Comparison of ENCODE assay signal across 10 cellular contexts in the genomic region with DNA sequence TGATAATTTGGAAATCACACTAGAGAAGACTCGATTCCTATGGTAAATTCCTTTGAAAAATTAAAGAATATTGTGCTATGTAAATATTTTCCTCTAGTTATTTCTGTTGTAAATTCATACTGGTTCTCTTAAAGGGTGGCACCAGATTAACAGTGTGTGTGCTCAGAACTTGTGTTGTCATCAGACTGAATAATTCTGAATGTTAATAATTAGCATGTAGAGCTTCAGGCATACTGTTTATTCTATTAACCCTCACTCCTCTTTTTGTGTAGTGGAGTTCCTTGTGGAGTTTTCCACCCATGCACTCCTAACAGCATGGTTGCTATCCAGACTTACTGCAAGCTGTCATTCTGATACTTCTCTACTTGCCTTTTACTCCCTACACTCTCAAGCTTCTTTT. TPM values are rescaled to one million over a fixed set of nuclear protein-coding genes. Genes with fewer than 3 reads are reported as not detected.
"Had no signal": no experiment of that assay in that cellular context is flagged by ENCODE, and none has a peak within 500 bp of the region (broad histone marks: within the 10 kb centered on the region; RNA-seq: fewer than 3 reads in every experiment).

No MANE protein-coding gene starts in this region.

- H3K4me2 ChIP-seq: GM23338, KMS-11 had no signal

- H2AFZ ChIP-seq: GM23338 had no signal

- H3K4me3 ChIP-seq: GM23338 had no signal

- H3K4me3 Mint-ChIP-seq: GM23338, H9, IgD-negative memory B cell had no signal

- H3K36me3 Mint-ChIP-seq: IgD-negative memory B cell had no signal

- H3K9me3 Mint-ChIP-seq: GM23338, IgD-negative memory B cell had no signal

- H3K27ac ChIP-seq: KMS-11 had no signal

- DNase-seq: H9, HCEC 1CT, KBM-7 had no signal

- ATAC-seq: GM23338 had no signal

- H3K9ac ChIP-seq: KMS-11 had no signal

- FAIRE-seq: H1, H54, HTR-8/SVneo had no signal

- H3K27ac Mint-ChIP-seq: GM23338, H9, IgD-negative memory B cell had no signal

RNA-seq across cellular contexts. Expression of a gene that starts 16.8 kb away (rescaled TPM):
- total RNA-seq: HT-29 had no signal

RNA-seq across cellular contexts. Expression of a gene that starts 38.6 kb away (rescaled TPM):
- total RNA-seq: GM23338, H1, H9, HT-29 had no signal

RNA-seq across cellular contexts. Expression of a gene that starts 49.5 kb away (rescaled TPM):
- total RNA-seq: HT-29 had no signal

RNA-seq across cellular contexts. Expression of a gene that starts 59.4 kb away (rescaled TPM):
- total RNA-seq: HT-29 had no signal
